ENCODE assay signal across 21 cellular contexts in genomic region chr4:35500812-35501211, GRCh38.
DNase-seq lines count a peak whose midpoint lies in the region; ATAC-seq and TF ChIP-seq lines count a peak whose summit lies in the region.
"Had no signal": no experiment of that assay in that cellular context is flagged by ENCODE, and none has a peak within 500 bp of the region (broad histone marks: within the 10 kb centered on the region; RNA-seq: fewer than 3 reads in every experiment).

No MANE protein-coding gene starts in this region.

- H3K27me3 ChIP-seq in mammary epithelial cell (ENCODE audit: insufficient read depth, low read length) (no peaks in the 10 kb centered on the region), PC-3 (ENCODE audit: low read length) (no peaks in the 10 kb centered on the region), gastroesophageal sphincter (no peaks in the 10 kb centered on the region)
- H3K27me3 ChIP-seq: pancreas, uterus had no signal

- peak overlapping the region; percentile 4 for H2AFZ ChIP-seq in mammary epithelial cell (ENCODE audit: low read depth, low read length)
- H2AFZ ChIP-seq in PC-3 (ENCODE audit: low read length), result no peak overlapping the region

- no peaks in the 10 kb centered on the region for H3K79me2 ChIP-seq in mammary epithelial cell (ENCODE audit: insufficient read depth, low read length)
- H3K79me2 ChIP-seq in PC-3 (ENCODE audit: low read length), result no peaks in the 10 kb centered on the region

- intact Hi-C loops in mammary epithelial cell (cut with micrococcal nuclease) (no loop called here), PC-3 (cut with micrococcal nuclease) (no loop called here)

- H3K27ac ChIP-seq in mammary epithelial cell (ENCODE audit: insufficient read depth, low read depth, low read length), result no peak overlapping the region
- no peak overlapping the region for H3K27ac ChIP-seq in PC-3 (ENCODE audit: low read length)
- H3K27ac ChIP-seq in gastroesophageal sphincter, result no peak overlapping the region
- H3K27ac ChIP-seq: A549, HL-60, pancreas, uterus had no signal

- H3K9me3 ChIP-seq in mammary epithelial cell (replicated peaks; ENCODE audit: insufficient read depth, low read length) (no peaks in the 10 kb centered on the region), PC-3 (ENCODE audit: low read length) (no peaks in the 10 kb centered on the region), gastroesophageal sphincter (no peaks in the 10 kb centered on the region)
- H3K9me3 ChIP-seq: A549, pancreas, uterus had no signal

- ATAC-seq in GM19463 (IDR thresholded peaks at IDR 0.05; ENCODE audit: unreplicated experiment) (peak; percentile 63), PC-3 (no peak), gastroesophageal sphincter (no peak)
- ATAC-seq: A549, pancreas, SK-N-SH treated with all-trans-retinoic acid at 6 μM for 48 hours had no signal

- in situ Hi-C loops in mammary epithelial cell (cut with MboI; ENCODE audit: low sequenced_read_pairs in 2 of 2), result no loop called here

- no peaks in the 10 kb centered on the region for H3K9me2 ChIP-seq in PC-3 (replicated peaks; ENCODE audit: low read length)

- BruUV-seq in mammary epithelial cell (replicated peaks; lab: Mats Ljungman, UMichigan), result no TSS peak
- BruUV-seq in PC-3 (replicated peaks; lab: Mats Ljungman, UMichigan), result no TSS peak

- POLR2A ChIA-PET in PC-3 (lab: Charles Lee; ENCODE audit: unreplicated experiment), result no interaction called here

- H3K9ac ChIP-seq in mammary epithelial cell (ENCODE audit: insufficient read depth, low read length), result no peak overlapping the region
- no peak overlapping the region for H3K9ac ChIP-seq in PC-3 (ENCODE audit: low read length)

- CTCF ChIA-PET in mammary epithelial cell (lab: Charles Lee; ENCODE audit: low non-redundant PET) (no interaction called here), PC-3 (lab: Charles Lee) (no interaction called here)

- dilution Hi-C loops in mammary epithelial cell (cut with HindIII; ENCODE audit: low sequenced_read_pairs), result no loop called here

- H3K4me3 ChIP-seq in LNCaP clone FGC (ENCODE audit: low read depth, low read length) (no peak overlapping the region), mammary epithelial cell (replicated peaks in 1 of 3; ENCODE audit: insufficient read depth in 1 of 3, low read depth in 2 of 3, low read length in 3 of 3) (no peak overlapping the region), PC-3 (ENCODE audit: low read length) (no peak overlapping the region), gastroesophageal sphincter (no peak overlapping the region)
- H3K4me3 ChIP-seq: A549, pancreas, uterus had no signal

- no peak for TF ChIP-seq POLR2A in gastroesophageal sphincter (IDR thresholded peaks at IDR 0.05)

- no peaks in the 10 kb centered on the region for H4K20me1 ChIP-seq in mammary epithelial cell (ENCODE audit: insufficient read depth, low read length)
- H4K20me1 ChIP-seq in PC-3 (ENCODE audit: low read length), result no peaks in the 10 kb centered on the region

- no peak for TF ChIP-seq CTCF in LNCaP clone FGC (IDR thresholded peaks at IDR 0.05; ENCODE audit: control insufficient read depth, extremely low read depth, insufficient read depth)
- TF ChIP-seq CTCF in mammary epithelial cell (conservative IDR thresholded peaks at IDR 0.05 in 1 of 2, IDR thresholded peaks at IDR 0.05 in 1 of 2; ENCODE audit: extremely low read depth in 1 of 2, insufficient read depth in 1 of 2, low read depth in 1 of 2, low read length in 2 of 2), result no peak
- no peak for TF ChIP-seq CTCF in PC-3 (conservative IDR thresholded peaks at IDR 0.05; ENCODE audit: low read depth, low read length)
- TF ChIP-seq CTCF in gastroesophageal sphincter (IDR thresholded peaks at IDR 0.05), result no peak

- 58% methylated on average over 2 of the region's 2 CpGs for WGBS in mammary epithelial cell (ENCODE audit: low coverage, missing lambda C conversion rate)
- 73% methylated on average over 2 of the region's 2 CpGs; no CpG with 5 or more reads in 1 of the 2 donors for WGBS in gastroesophageal sphincter (ENCODE audit: low coverage in 1 of 2), 2 donors

- H3K36me3 ChIP-seq in mammary epithelial cell (ENCODE audit: insufficient read depth, low read length), result no peaks in the 10 kb centered on the region
- H3K36me3 ChIP-seq in PC-3 (ENCODE audit: low read depth, low read length), result no peaks in the 10 kb centered on the region
- H3K36me3 ChIP-seq in gastroesophageal sphincter, result no peaks in the 10 kb centered on the region
- H3K36me3 ChIP-seq: pancreas, uterus had no signal

- H3K4me1 ChIP-seq in mammary epithelial cell (ENCODE audit: insufficient read depth, low read length), result no peaks in the 10 kb centered on the region
- no peaks in the 10 kb centered on the region for H3K4me1 ChIP-seq in PC-3 (ENCODE audit: insufficient read depth, low read length)
- no peaks in the 10 kb centered on the region for H3K4me1 ChIP-seq in gastroesophageal sphincter
- H3K4me1 ChIP-seq: A549, pancreas, uterus had no signal

- TF ChIP-seq EP300 in gastroesophageal sphincter (IDR thresholded peaks at IDR 0.05), result no peak

- DNase-seq in NCI-H1417 (lab: John Stamatoyannopoulos, UW) (peak; percentile 6 to 62 (median 49)), NCI-H1417 treated with DMSO at 0.1 percent for 48 hours (lab: John Stamatoyannopoulos, UW) (no peak), LNCaP clone FGC (ENCODE audit: low read depth) (peak; percentile 17), mammary epithelial cell (peak; percentile 8), NCI-H226 (no peak), PC-3 (no peak)
- DNase-seq: activated CD4-positive, alpha-beta T cell treated with anti-CD3 and anti-CD28 coated beads for 48 hours; activated gamma-delta T cell; amniotic stem cell; CD4-positive, CD25-positive, alpha-beta regulatory T cell; effector memory CD4-positive, alpha-beta T cell; naive B cell; NCI-H1436 treated with DMSO at 0.1 percent for 48 hours; NCI-H774; pancreas; uterus had no signal

- no peaks in the 10 kb centered on the region for H3F3A ChIP-seq in PC-3 (ENCODE audit: low read length, unreplicated experiment)

- H3K4me2 ChIP-seq in mammary epithelial cell (ENCODE audit: insufficient read depth, low read depth, low read length) (no peak overlapping the region), PC-3 (ENCODE audit: low read length) (no peak overlapping the region)
- H3K4me2 ChIP-seq: A549 had no signal

Comparison
In these comparisons a context has a peak if more than half of its experiments do, and no peak if none do; other contexts are left out.
1. DNase-seq: peak in NCI-H1417 (3 of 3), LNCaP clone FGC (single experiment) and mammary epithelial cell (single experiment); none in NCI-H1417 treated with DMSO at 0.1 percent for 48 hours (single experiment), NCI-H226 (single experiment) and PC-3 (single experiment).